9 cellular contexts compared by ENCODE assay signal in genomic region chr12:54074308-54074707, GRCh38. TPM values are rescaled to one million over a fixed set of nuclear protein-coding genes. Genes with fewer than 3 reads are reported as not detected.
"Had no signal": no experiment of that assay in that cellular context is flagged by ENCODE, and none has a peak within 500 bp of the region (broad histone marks: within the 10 kb centered on the region; RNA-seq: fewer than 3 reads in every experiment).

No MANE protein-coding gene starts in this region.

- H3K9ac ChIP-seq: GM23248 had no signal

- H3K27ac ChIP-seq: GM23248, HL-60 had no signal

- ATAC-seq: HCT116, K562 had no signal

- H3K36me3 ChIP-seq: HAP-1 had no signal

- H3K9me3 ChIP-seq: HAP-1 had no signal

- DNase-seq: GM23248, H7, IMR-90, KG1 had no signal

- H3K4me3 ChIP-seq: GM23248, HAP-1, K562 had no signal

- H2AFZ ChIP-seq: GM23248 had no signal

- FAIRE-seq: K562 had no signal

- H3K4me1 ChIP-seq: HAP-1 had no signal

RNA-seq across cellular contexts. Expression of gene HOXC4, which starts 20.7 kb away (rescaled TPM):
- total RNA-seq: H7 had no signal

RNA-seq across cellular contexts. Expression of gene HOXC5, which starts 41.5 kb away (rescaled TPM):
- total RNA-seq: H4, H7, IMR-90 had no signal
- polyA plus RNA-seq: IMR-90 had no signal

RNA-seq across cellular contexts. Expression of gene HOXC6, which starts 46.1 kb away (rescaled TPM):
- total RNA-seq: H7, IMR-90 had no signal
